31 cellular contexts compared by ENCODE assay signal in the genomic region with DNA sequence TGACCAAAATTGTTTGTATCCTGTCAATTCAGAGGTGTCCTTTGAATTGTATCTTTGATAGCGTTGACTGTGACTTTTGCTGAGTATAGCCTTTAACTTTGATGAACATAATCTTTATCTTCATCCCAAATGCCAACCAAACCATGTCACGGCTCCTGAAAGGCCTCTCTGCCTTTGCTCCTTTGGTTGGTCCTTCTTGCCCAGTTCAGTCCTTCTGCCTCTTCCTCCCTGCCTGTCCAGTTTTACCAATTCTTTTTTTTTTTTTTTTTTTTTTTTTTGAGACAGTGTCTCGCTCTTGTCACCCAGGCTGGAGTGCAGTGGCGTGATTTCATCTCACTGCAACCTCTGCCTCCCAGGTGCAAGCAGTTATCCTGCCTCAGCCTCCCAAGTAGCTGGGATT. TPM values are rescaled to one million over a fixed set of nuclear protein-coding genes. Genes with fewer than 3 reads are reported as not detected.
"Had no signal": no experiment of that assay in that cellular context is flagged by ENCODE, and none has a peak within 500 bp of the region (broad histone marks: within the 10 kb centered on the region; RNA-seq: fewer than 3 reads in every experiment).

No MANE protein-coding gene starts in this region.

- H3K27ac Mint-ChIP-seq: activated CD4-positive, alpha-beta T cell treated with anti-CD3 and anti-CD28 coated beads, Interleukin-2, amount 10 ng/mL, durations not matched to agents 24 days and 14 days; activated CD8-positive, alpha-beta T cell treated with anti-CD3 and anti-CD28 coated beads for 36 hours; activated naive CD4-positive, alpha-beta T cell treated with anti-CD3 and anti-CD28 coated beads, Interleukin-2, amount 50 U/mL, for 24 hours; activated naive CD8-positive, alpha-beta T cell treated with anti-CD3 and anti-CD28 coated beads, Interleukin-2, amount 10 ng/mL, durations not matched to agents 7 days and 5 days; activated T-cell treated with anti-CD3 and anti-CD28 coated beads, Interleukin-2, amount 50 U/mL, for 72 hours; activated T-helper 2 cell treated with anti-CD3 and anti-CD28 coated beads, Interferon-gamma antibody, Interleukin-2, Interleukin-4, amounts not matched to agents 10 μg/mL and 5 μg/mL and 100 μg/mL, durations not matched to agents 14 hours and 24 hours and 36 hours; T-helper 2 cell treated with Interferon-gamma antibody and Interleukin-4, amounts not matched to agents 5 μg/mL and 100 μg/mL, for 36 hours had no signal

- H3K27me3 Mint-ChIP-seq: activated CD4-positive, alpha-beta T cell treated with anti-CD3 and anti-CD28 coated beads, Interleukin-2, amount 10 ng/mL, durations not matched to agents 24 days and 14 days; activated CD8-positive, alpha-beta T cell treated with anti-CD3 and anti-CD28 coated beads for 36 hours; activated naive CD4-positive, alpha-beta T cell treated with anti-CD3 and anti-CD28 coated beads, Interleukin-2, amount 50 U/mL, for 24 hours; activated naive CD8-positive, alpha-beta T cell treated with anti-CD3 and anti-CD28 coated beads, Interleukin-2, amount 10 ng/mL, durations not matched to agents 7 days and 5 days; central memory CD8-positive, alpha-beta T cell had no signal

- ATAC-seq: activated CD8-positive, alpha-beta T cell treated with anti-CD3 and anti-CD28 coated beads for 36 hours; PC-3 had no signal

- H3K4me3 Mint-ChIP-seq: activated CD4-positive, alpha-beta T cell treated with anti-CD3 and anti-CD28 coated beads, Interleukin-2, amount 10 ng/mL, durations not matched to agents 24 days and 14 days; activated CD8-positive, alpha-beta T cell treated with anti-CD3 and anti-CD28 coated beads for 36 hours; activated naive CD4-positive, alpha-beta T cell treated with anti-CD3 and anti-CD28 coated beads, Interleukin-2, amount 50 U/mL, for 24 hours; activated naive CD8-positive, alpha-beta T cell treated with anti-CD3 and anti-CD28 coated beads, Interleukin-2, amount 10 ng/mL, durations not matched to agents 7 days and 5 days; activated T-cell treated with anti-CD3 and anti-CD28 coated beads, Interleukin-2, amount 50 U/mL, for 72 hours; central memory CD8-positive, alpha-beta T cell; T-helper 2 cell treated with Interferon-gamma antibody and Interleukin-4, amounts not matched to agents 5 μg/mL and 100 μg/mL, for 36 hours had no signal

- H3K4me1 Mint-ChIP-seq: activated naive CD4-positive, alpha-beta T cell treated with anti-CD3 and anti-CD28 coated beads, Interleukin-2, amount 50 U/mL, for 24 hours; activated naive CD8-positive, alpha-beta T cell treated with anti-CD3 and anti-CD28 coated beads, Interleukin-2, amount 10 ng/mL, durations not matched to agents 7 days and 5 days; central memory CD8-positive, alpha-beta T cell had no signal

- H3K9me3 Mint-ChIP-seq: activated CD4-positive, alpha-beta T cell treated with anti-CD3 and anti-CD28 coated beads, Interleukin-2, amount 10 ng/mL, durations not matched to agents 24 days and 14 days; activated CD8-positive, alpha-beta T cell treated with anti-CD3 and anti-CD28 coated beads for 36 hours; activated naive CD4-positive, alpha-beta T cell treated with anti-CD3 and anti-CD28 coated beads, Interleukin-2, amount 50 U/mL, for 24 hours; activated naive CD8-positive, alpha-beta T cell treated with anti-CD3 and anti-CD28 coated beads, Interleukin-2, amount 10 ng/mL, durations not matched to agents 7 days and 5 days; activated T-cell treated with anti-CD3 and anti-CD28 coated beads, Interleukin-2, amount 50 U/mL, for 72 hours; activated T-helper 2 cell treated with anti-CD3 and anti-CD28 coated beads, Interferon-gamma antibody, Interleukin-2, Interleukin-4, amounts not matched to agents 10 μg/mL and 5 μg/mL and 100 μg/mL, durations not matched to agents 14 hours and 24 hours and 36 hours; central memory CD8-positive, alpha-beta T cell; T-helper 2 cell treated with Interferon-gamma antibody and Interleukin-4, amounts not matched to agents 5 μg/mL and 100 μg/mL, for 36 hours had no signal

- DNase-seq: activated CD4-positive, alpha-beta T cell treated with anti-CD3 and anti-CD28 coated beads, Interleukin-2, amount 10 ng/mL, durations not matched to agents 24 days and 14 days; activated CD4-positive, alpha-beta T cell treated with anti-CD3 and anti-CD28 coated beads, Interleukin-2, amount 50 U/mL, for 4 hours; activated CD8-positive, alpha-beta T cell treated with anti-CD3 and anti-CD28 coated beads for 36 hours; activated gamma-delta T cell; activated naive CD4-positive, alpha-beta T cell treated with Interleukin-2 at 50 U/mL for 16 hours; activated naive CD8-positive, alpha-beta T cell treated with anti-CD3 and anti-CD28 coated beads, Interleukin-2, amount 10 ng/mL, durations not matched to agents 7 days and 5 days; activated T-cell treated with anti-CD3 and anti-CD28 coated beads, Interleukin-2, amount 50 U/mL, for 1 hour; activated T-cell treated with anti-CD3 and anti-CD28 coated beads, Interleukin-2, amount 50 U/mL, for 72 hours; amygdala; Kasumi-1; KG1; MG63; NCI-H1048; NCI-H1105 treated with DMSO at 0.1 percent for 48 hours; NCI-H1436 treated with DMSO at 0.1 percent for 48 hours; NCI-H1694 treated with DMSO at 0.1 percent for 48 hours; NCI-H2029; NCI-H345; NCI-H524 treated with DMSO at 0.1 percent for 48 hours; NK-92 treated with Interleukin-12 subunit alpha and Interleukin-12 subunit beta, amount 100 ng/mL, for 24 hours; PC-3; Peyer's patch; RPMI8226; SIG-M5; SW 1271 had no signal

RNA-seq across cellular contexts. Expression of gene TMED6, which starts 53.3 kb away (rescaled TPM):
- total RNA-seq: ascending aorta, PC-3, SK-MEL-5 had no signal
